31 cellular contexts compared by ENCODE assay signal in the genomic region with DNA sequence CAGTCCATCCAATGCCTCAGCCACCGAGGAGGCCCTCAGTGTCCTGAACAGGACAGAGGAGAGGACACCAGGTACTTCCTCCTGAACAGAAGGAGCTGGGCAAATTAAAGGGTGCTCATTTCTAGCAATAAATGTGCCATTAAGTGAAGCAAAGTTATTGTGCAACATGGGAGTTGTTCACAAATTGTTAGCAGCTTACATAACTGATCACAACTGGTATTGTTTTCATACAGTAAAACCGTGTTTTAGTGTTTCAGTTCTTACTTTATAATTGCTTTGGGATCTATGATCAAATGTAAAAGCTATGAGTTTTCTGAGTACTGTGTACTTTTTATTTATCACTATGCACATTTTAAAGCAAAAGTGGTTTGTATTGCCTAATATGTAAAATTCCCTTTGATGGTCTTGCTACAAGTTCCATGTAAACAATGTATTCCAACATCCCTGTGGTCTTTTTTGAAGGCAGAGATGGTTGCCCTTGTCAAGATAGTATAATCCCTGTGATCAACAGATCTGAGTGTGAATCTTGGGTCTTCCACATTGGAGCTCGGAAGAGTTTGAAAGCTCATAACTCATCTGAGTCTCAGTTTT.
"Had no signal": no experiment of that assay in that cellular context is flagged by ENCODE, and none has a peak within 500 bp of the region (broad histone marks: within the 10 kb centered on the region; RNA-seq: fewer than 3 reads in every experiment).

No MANE protein-coding gene starts in this region.

- H3K4me1 Mint-ChIP-seq: activated CD4-positive, alpha-beta T cell treated with anti-CD3 and anti-CD28 coated beads for 36 hours; activated CD4-positive, alpha-beta T cell treated with anti-CD3 and anti-CD28 coated beads, Interleukin-2, amount 10 ng/mL, durations not matched to agents 7 days and 5 days; brain had no signal

- H3K9ac ChIP-seq: SK-N-SH had no signal

- H3K4me2 ChIP-seq: SK-N-SH had no signal

- H3K4me3 ChIP-seq: adrenal gland, MG63, Peyer's patch, SJSA1 had no signal

- H3K27me3 ChIP-seq: adrenal gland, MG63, Peyer's patch, SJSA1 had no signal

- H3K9me3 ChIP-seq: adrenal gland, MG63, Peyer's patch, SJSA1, SK-N-SH had no signal

- H3K36me3 ChIP-seq: adrenal gland, MG63, Peyer's patch, SJSA1 had no signal

- H3K9me3 Mint-ChIP-seq: activated CD4-positive, alpha-beta T cell treated with anti-CD3 and anti-CD28 coated beads, Interleukin-2, amount 10 ng/mL, durations not matched to agents 7 days and 5 days; activated naive CD4-positive, alpha-beta T cell treated with anti-CD3 and anti-CD28 coated beads for 36 hours; activated naive CD4-positive, alpha-beta T cell treated with anti-CD3 and anti-CD28 coated beads, Interleukin-2, amount 50 U/mL, for 72 hours; activated T-cell treated with anti-CD3 and anti-CD28 coated beads, Interleukin-2, amount 50 U/mL, for 24 hours; brain; T-helper 1 cell treated with Interleukin-12 subunit alpha and Interleukin-12 subunit beta and Interleukin-4 antibody, amounts not matched to agents 30 μg/mL and 1 μg/mL, for 36 hours; T-helper 2 cell treated with Interferon-gamma antibody and Interleukin-4, amounts not matched to agents 5 μg/mL and 100 μg/mL, for 36 hours had no signal

- H3K27me3 Mint-ChIP-seq: activated CD4-positive, alpha-beta T cell treated with anti-CD3 and anti-CD28 coated beads for 36 hours; activated CD4-positive, alpha-beta T cell treated with anti-CD3 and anti-CD28 coated beads, Interleukin-2, amount 10 ng/mL, durations not matched to agents 7 days and 5 days; activated T-cell treated with anti-CD3 and anti-CD28 coated beads, Interleukin-2, amount 50 U/mL, for 24 hours; brain had no signal

- H3K4me3 Mint-ChIP-seq: activated CD4-positive, alpha-beta T cell treated with anti-CD3 and anti-CD28 coated beads for 36 hours; activated CD4-positive, alpha-beta T cell treated with anti-CD3 and anti-CD28 coated beads, Interleukin-2, amount 10 ng/mL, durations not matched to agents 7 days and 5 days; activated CD8-positive, alpha-beta T cell treated with anti-CD3 and anti-CD28 coated beads, Interleukin-2, amount 10 ng/mL, durations not matched to agents 7 days and 5 days; activated naive CD4-positive, alpha-beta T cell treated with anti-CD3 and anti-CD28 coated beads for 36 hours; activated T-cell treated with anti-CD3 and anti-CD28 coated beads, Interleukin-2, amount 50 U/mL, for 24 hours; brain; T-helper 1 cell treated with Interleukin-12 subunit alpha and Interleukin-12 subunit beta and Interleukin-4 antibody, amounts not matched to agents 30 μg/mL and 1 μg/mL, for 36 hours; T-helper 2 cell treated with Interferon-gamma antibody and Interleukin-4, amounts not matched to agents 5 μg/mL and 100 μg/mL, for 36 hours had no signal

- H3K27ac ChIP-seq: adrenal gland, Peyer's patch, SJSA1 had no signal

- H3K27ac Mint-ChIP-seq: activated CD4-positive, alpha-beta T cell treated with anti-CD3 and anti-CD28 coated beads for 36 hours; activated CD4-positive, alpha-beta T cell treated with anti-CD3 and anti-CD28 coated beads, Interleukin-2, amount 10 ng/mL, durations not matched to agents 7 days and 5 days; activated CD8-positive, alpha-beta T cell treated with anti-CD3 and anti-CD28 coated beads, Interleukin-2, amount 10 ng/mL, durations not matched to agents 7 days and 5 days; activated naive CD4-positive, alpha-beta T cell treated with anti-CD3 and anti-CD28 coated beads for 36 hours; activated naive CD4-positive, alpha-beta T cell treated with anti-CD3 and anti-CD28 coated beads, Interleukin-2, amount 50 U/mL, for 72 hours; activated T-cell treated with anti-CD3 and anti-CD28 coated beads, Interleukin-2, amount 50 U/mL, for 24 hours; brain; T-helper 1 cell treated with Interleukin-12 subunit alpha and Interleukin-12 subunit beta and Interleukin-4 antibody, amounts not matched to agents 30 μg/mL and 1 μg/mL, for 36 hours; T-helper 2 cell treated with Interferon-gamma antibody and Interleukin-4, amounts not matched to agents 5 μg/mL and 100 μg/mL, for 36 hours had no signal

- H3K4me1 ChIP-seq: adrenal gland, Peyer's patch, SJSA1 had no signal

- H3K36me3 Mint-ChIP-seq: activated naive CD4-positive, alpha-beta T cell treated with anti-CD3 and anti-CD28 coated beads, Interleukin-2, amount 50 U/mL, for 72 hours; brain had no signal

- DNase-seq: activated CD4-positive, alpha-beta T cell treated with anti-CD3 and anti-CD28 coated beads for 36 hours; activated CD4-positive, alpha-beta T cell treated with anti-CD3 and anti-CD28 coated beads, Interleukin-2, amount 10 ng/mL, durations not matched to agents 7 days and 5 days; activated CD4-positive, alpha-beta T cell treated with anti-CD3 and anti-CD28 coated beads, Interleukin-2, amount 50 U/mL, for 48 hours; activated CD8-positive, alpha-beta T cell treated with anti-CD3 and anti-CD28 coated beads, Interleukin-2, amount 10 ng/mL, durations not matched to agents 7 days and 5 days; activated gamma-delta T cell treated with Interleukin-2 at 50 U/mL for 16 hours; activated naive CD4-positive, alpha-beta T cell treated with anti-CD3 and anti-CD28 coated beads for 36 hours; activated T-cell treated with anti-CD3 and anti-CD28 coated beads, Interleukin-2, amount 50 U/mL, for 24 hours; adrenal gland; anterior cingulate cortex; Kasumi-1; KBM-7; MG63; NCI-H1048; NCI-H1105 treated with DMSO at 0.1 percent for 48 hours; NCI-H1436; NCI-H1694; NCI-H1930; NCI-H2081 treated with DMSO at 0.1 percent for 48 hours; NCI-H345; NCI-H524 treated with DMSO at 0.1 percent for 48 hours; NK-92 treated with Interleukin-12 subunit alpha and Interleukin-12 subunit beta, amount 100 ng/mL, for 24 hours; PC-3; Peyer's patch; RPMI8226; SHP77 treated with DMSO at 0.1 percent for 48 hours; SK-N-SH had no signal
